21 cellular contexts compared by ENCODE assay signal in the genomic region with DNA sequence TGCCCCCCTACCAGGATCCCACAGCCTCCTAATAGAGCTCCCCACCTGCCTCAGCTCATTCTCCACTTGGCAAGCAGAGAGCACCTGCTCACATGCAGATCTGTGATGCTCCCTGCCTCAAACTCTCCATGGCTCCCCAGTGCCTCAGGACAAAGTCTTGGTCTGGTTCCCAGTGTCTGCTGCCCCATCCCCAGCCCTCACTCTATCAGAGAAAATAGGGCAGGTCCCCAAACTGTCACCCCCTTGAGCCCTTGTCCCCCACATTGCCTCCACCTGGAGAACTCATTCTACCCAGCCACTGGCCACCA. TPM values are rescaled to one million over a fixed set of nuclear protein-coding genes. Genes with fewer than 3 reads are reported as not detected.
A peak's percentile ranks its signal among the peaks of the same experiment; 100 is the strongest.
DNase-seq lines count a peak whose midpoint lies in the region; ATAC-seq, FAIRE-seq and TF ChIP-seq lines count a peak whose summit lies in the region.
"Had no signal": no experiment of that assay in that cellular context is flagged by ENCODE, and none has a peak within 500 bp of the region (broad histone marks: within the 10 kb centered on the region; RNA-seq: fewer than 3 reads in every experiment).

No MANE protein-coding gene starts in this region.

- H3K4me1 Mint-ChIP-seq in nephron progenitor cell, result peaks cover 36% of the 10 kb centered on the region
- H3K4me1 Mint-ChIP-seq in activated T-cell treated with anti-CD3 and anti-CD28 coated beads, Interleukin-2, amount 50 U/mL, for 72 hours (ENCODE audit: low read depth), result peaks cover 7% of the 10 kb centered on the region

- H3K4me1 ChIP-seq in left ventricle myocardium inferior, result peaks cover 24% of the 10 kb centered on the region
- no peaks in the 10 kb centered on the region; a peak in 1 of 7 replicates for H3K4me1 ChIP-seq in H1 (replicated peaks in 1 of 4; ENCODE audit: control insufficient read depth in 3 of 4, insufficient read depth in 4 of 4, low read length in 3 of 4)
- H3K4me1 ChIP-seq in stomach, result peaks cover 12 to 36% (median 24%) of the 10 kb centered on the region in 4 donors

- no peak overlapping the region for H3K4me2 ChIP-seq in H1 (ENCODE audit: insufficient read depth in 1 of 2, low read depth in 2 of 2, low read length in 2 of 2)

- H3K9me3 ChIP-seq in left ventricle myocardium inferior (replicated peaks) (no peaks in the 10 kb centered on the region), H1 (ENCODE audit: insufficient read depth in 2 of 2, low read depth in 1 of 2, low read length in 1 of 2) (no peaks in the 10 kb centered on the region), stomach (no peaks in the 10 kb centered on the region)
- H3K9me3 ChIP-seq: BE2C, MG63, SJCRH30 had no signal

- TF ChIP-seq EP300 in H1 (IDR thresholded peaks at IDR 0.05; ENCODE audit: borderline replicate concordance in 1 of 2, low read depth in 2 of 2, low read length in 2 of 2) (no peak), stomach (IDR thresholded peaks at IDR 0.05) (no peak)

- no peaks in the 10 kb centered on the region for H3K79me2 ChIP-seq in H1 (ENCODE audit: control insufficient read depth in 1 of 2, insufficient read depth in 2 of 2, low read length in 2 of 2)

- H3K27me3 Mint-ChIP-seq in nephron progenitor cell (ENCODE audit: low read depth, poor library complexity), result peaks cover 17% of the 10 kb centered on the region
- H3K27me3 Mint-ChIP-seq in activated T-cell treated with anti-CD3 and anti-CD28 coated beads, Interleukin-2, amount 50 U/mL, for 72 hours (ENCODE audit: low read depth), result no peaks in the 10 kb centered on the region

- no peak overlapping the region for H2BK5ac ChIP-seq in H1 (ENCODE audit: low read depth, low read length)

- no peaks in the 10 kb centered on the region for H3K27me3 ChIP-seq in left ventricle myocardium inferior (ENCODE audit: low read depth)
- no peaks in the 10 kb centered on the region for H3K27me3 ChIP-seq in H1 (replicated peaks in 1 of 4; ENCODE audit: control insufficient read depth in 3 of 4, extremely low read depth in 1 of 4, insufficient read depth in 3 of 4, low read length in 3 of 4)
- H3K27me3 ChIP-seq in stomach, result no peaks in the 10 kb centered on the region
- H3K27me3 ChIP-seq: BE2C, MG63, SJCRH30 had no signal

- no peak overlapping the region for H3K4ac ChIP-seq in H1 (replicated peaks; ENCODE audit: insufficient read length, low read depth, low read length)

- no peak overlapping the region for H2BK20ac ChIP-seq in H1 (ENCODE audit: low read length)

- TF ChIP-seq RAD21 in H1 (IDR thresholded peaks at IDR 0.05 in 1 of 2, conservative IDR thresholded peaks at IDR 0.05 in 1 of 2; ENCODE audit: low read depth in 2 of 2, low read length in 2 of 2), result no peak

- H3K79me1 ChIP-seq in H1 (ENCODE audit: low read depth, low read length), result no peaks in the 10 kb centered on the region

- no peak overlapping the region for H2AFZ ChIP-seq in H1 (ENCODE audit: low read length)

- H3K36me3 ChIP-seq in left ventricle myocardium inferior, result no peaks in the 10 kb centered on the region
- H3K36me3 ChIP-seq in H1 (ENCODE audit: control insufficient read depth in 2 of 4, insufficient read depth in 4 of 4, low read length in 3 of 4), result no peaks in the 10 kb centered on the region
- H3K36me3 ChIP-seq in stomach, result no peaks in the 10 kb centered on the region
- H3K36me3 ChIP-seq: BE2C, MG63, SJCRH30 had no signal

- CTCF ChIA-PET in H1 (lab: Charles Lee; ENCODE audit: partially characterized antibody), result interaction anchor here (0.8 to 14.4 kb wide), 3 partner anchors 19 to 137 kb away, joined by 3 to 145 read pairs (median 6); a partner anchor contains a TSS

- H3K23me2 ChIP-seq in H1 (ENCODE audit: low read depth, low read length), result no peaks in the 10 kb centered on the region

- H3K4me3 ChIP-seq in left ventricle myocardium inferior (no peak overlapping the region), H1 (ENCODE audit: extremely low read depth in 1 of 4, insufficient read depth in 2 of 4, low read depth in 3 of 4, low read length in 4 of 4) (no peak overlapping the region), stomach (no peak overlapping the region)
- H3K4me3 ChIP-seq: MG63, SJCRH30 had no signal

- no peak for FAIRE-seq in H1 (lab: Jason Lieb, UNC)
- FAIRE-seq: D721Med had no signal

- no peaks in the 10 kb centered on the region for H3K9me3 Mint-ChIP-seq in nephron progenitor cell
- no peaks in the 10 kb centered on the region for H3K9me3 Mint-ChIP-seq in activated T-cell treated with anti-CD3 and anti-CD28 coated beads, Interleukin-2, amount 50 U/mL, for 72 hours
- H3K9me3 Mint-ChIP-seq: HFFc6 had no signal

- no peak overlapping the region for H3K56ac ChIP-seq in H1 (replicated peaks; ENCODE audit: insufficient read length, low read depth, low read length)

- TF ChIP-seq POLR2A in H1 (IDR thresholded peaks at IDR 0.05; ENCODE audit: control extremely low read depth in 1 of 2, low read depth in 2 of 2, low read length in 2 of 2) (no peak), stomach (IDR thresholded peaks at IDR 0.05) (no peak)

- no peak overlapping the region for H3K9ac ChIP-seq in H1 (replicated peaks in 1 of 4; ENCODE audit: extremely low read depth in 1 of 4, low read depth in 3 of 4, low read length in 3 of 4)

- DNase-seq in left ventricle myocardium inferior (no peak), Right ventricle myocardium superior (no peak), H1 (ENCODE audit: low read depth in 1 of 2, low spot score in 2 of 2) (no peak), nephron progenitor cell (no peak), stomach (no peak)
- DNase-seq in stimulated activated CD4-positive, alpha-beta T cell treated with anti-CD3 and anti-CD28 coated beads, Interleukin-15, amount 100 ng/mL, for 24 hours, result no peak
- no peak for DNase-seq in stimulated activated naive CD4-positive, alpha-beta T cell (lab: John Stamatoyannopoulos, UW)
- no peak for DNase-seq in activated T-cell treated with anti-CD3 and anti-CD28 coated beads, Interleukin-2, amount 50 U/mL, for 72 hours
- DNase-seq: BE2C; DMS53; EL; GF-D8; H7; HFFc6; MG63; NCI-H187; NCI-H510A; NCI-H748 treated with DMSO at 0.1 percent for 48 hours; NK-92 treated with Interleukin-12 subunit alpha and Interleukin-12 subunit beta, amount 100 ng/mL, for 24 hours had no signal

- H3K36me3 Mint-ChIP-seq in nephron progenitor cell (ENCODE audit: low read depth), result no peaks in the 10 kb centered on the region
- no peaks in the 10 kb centered on the region for H3K36me3 Mint-ChIP-seq in activated T-cell treated with anti-CD3 and anti-CD28 coated beads, Interleukin-2, amount 50 U/mL, for 72 hours (ENCODE audit: insufficient read depth in 2 of 2)

- no peak overlapping the region for H2BK15ac ChIP-seq in H1 (ENCODE audit: low read length)

- H3K4me3 Mint-ChIP-seq in nephron progenitor cell, result no peak overlapping the region
- no peak overlapping the region for H3K4me3 Mint-ChIP-seq in activated T-cell treated with anti-CD3 and anti-CD28 coated beads, Interleukin-2, amount 50 U/mL, for 72 hours
- H3K4me3 Mint-ChIP-seq: HFFc6 had no signal

- H3K27ac ChIP-seq in left ventricle myocardium inferior (replicated peaks) (peak overlapping the region; percentile 47), H1 (ENCODE audit: low read depth, low read length) (no peak overlapping the region), stomach (peak overlapping the region in 2 of 5 donors; percentile 35 to 53)
- H3K27ac ChIP-seq: SJCRH30 had no signal

- H3K27ac Mint-ChIP-seq in nephron progenitor cell, result peak overlapping the region; percentile 18
- H3K27ac Mint-ChIP-seq in activated T-cell treated with anti-CD3 and anti-CD28 coated beads, Interleukin-2, amount 50 U/mL, for 72 hours, result no peak overlapping the region
- H3K27ac Mint-ChIP-seq: HFFc6 had no signal

- no peak for ATAC-seq in Right ventricle myocardium superior (ENCODE audit: poor library complexity)
- ATAC-seq in activated T-cell treated with anti-CD3 and anti-CD28 coated beads, Interleukin-2, amount 50 U/mL, for 72 hours (replicated peaks in 1 of 2), result no peak

- no peak overlapping the region for H3K18ac ChIP-seq in H1 (ENCODE audit: extremely low read depth, low read length)

- no peak overlapping the region for H2BK12ac ChIP-seq in H1 (ENCODE audit: low read depth, low read length)

- POLR2A ChIA-PET in H1 (lab: Charles Lee; ENCODE audit: partially characterized antibody), result no interaction called here

- H4K20me1 ChIP-seq in H1 (replicated peaks in 1 of 2; ENCODE audit: control insufficient read depth in 1 of 2, insufficient read depth in 2 of 2, low read length in 2 of 2), result peaks cover 0 to 3% of the 10 kb centered on the region in 2 experiments

- no peak overlapping the region for H3K14ac ChIP-seq in H1 (ENCODE audit: insufficient read length)

- TF ChIP-seq CTCF in left ventricle myocardium inferior (IDR thresholded peaks at IDR 0.05; ENCODE audit: borderline replicate concordance), result no peak
- no peak for TF ChIP-seq CTCF in H1 (IDR thresholded peaks at IDR 0.05; ENCODE audit: control extremely low read depth in 1 of 3, insufficient read depth in 1 of 3, low read depth in 1 of 3, low read length in 3 of 3)
- TF ChIP-seq CTCF in nephron progenitor cell (IDR thresholded peaks at IDR 0.05), result no peak
- no peak for TF ChIP-seq CTCF in stomach (IDR thresholded peaks at IDR 0.05)

- no peak overlapping the region for H4K91ac ChIP-seq in H1 (replicated peaks; ENCODE audit: insufficient read length, low read length)

- no peak overlapping the region for H4K5ac ChIP-seq in H1 (ENCODE audit: insufficient read length, low read depth, low read length)

- H2AK5ac ChIP-seq in H1 (ENCODE audit: low read depth, low read length), result no peak overlapping the region

- H3K23ac ChIP-seq in H1 (ENCODE audit: insufficient read length), result no peak overlapping the region

- intact Hi-C loops in left ventricle myocardium inferior (cut with micrococcal nuclease), result no loop called here
- intact Hi-C loops in Right ventricle myocardium superior (cut with DNase I), result no loop called here
- intact Hi-C loops in stomach (cut with DNase I; ENCODE audit: low total_unique reads), result no loop called here

- H4K8ac ChIP-seq in H1 (ENCODE audit: extremely low read depth, insufficient read depth, low read length), result no peak overlapping the region; the same call in 1 of the 2 replicates

- no peak overlapping the region for H2BK120ac ChIP-seq in H1 (replicated peaks; ENCODE audit: low read depth, low read length)

RNA-seq across cellular contexts. Expression of a gene that starts 20.8 kb away (rescaled TPM):
- total RNA-seq in left ventricle myocardium inferior (51.6 TPM), Right ventricle myocardium superior (33.2 TPM), stomach (100 to 1,000 TPM in 3 of 5 donors, 10 to 100 TPM in 2; 30.3 to 274 (median 122) TPM)
- total RNA-seq in H1 (2021; fragmentation: NEBNext Ultra II Directional; extraction: Animal tissue kit (Norgen Biotek cat#: 25700)), result 5.6 and 5.9 TPM in 2 replicates
- polyA plus RNA-seq in H1 (2011; rRNA removed) (5.1 and 5.4 TPM in 2 replicates), stomach (10 to 100 TPM; 19.4 to 57.6 (median 28.8) TPM)
- polyA plus RNA-seq in H1 (2011; cell fraction: cytosol; rRNA removed), result 3.2 TPM
- polyA plus RNA-seq in H1 (2011; cell fraction: nucleus; rRNA removed), result 7.8 TPM
- polyA plus RNA-seq in H1 (2012, experiment 1 of 2), result 2.2 to 4.9 TPM (median 4.4 TPM) in 4 replicates
- 3.7 TPM for polyA plus RNA-seq in H1 (2012, experiment 2 of 2)
- 4.6 TPM for polyA plus RNA-seq in H1 (2013, experiment 1 of 2)
- 5.6 TPM for polyA plus RNA-seq in H1 (2013, experiment 2 of 2)
- 1.2 TPM in 2 replicates for polyA minus RNA-seq in H1 (2011; rRNA and poly(A)+ RNA removed)
- 1.4 TPM for polyA minus RNA-seq in H1 (2011; cell fraction: cytosol; rRNA and poly(A)+ RNA removed)
- 1.5 TPM for polyA minus RNA-seq in H1 (2011; cell fraction: nucleus; rRNA and poly(A)+ RNA removed)
- total RNA-seq in activated T-cell treated with anti-CD3 and anti-CD28 coated beads, Interleukin-2, amount 50 U/mL, for 72 hours, result not detected
